15 cellular contexts compared by ENCODE assay signal in the genomic region with DNA sequence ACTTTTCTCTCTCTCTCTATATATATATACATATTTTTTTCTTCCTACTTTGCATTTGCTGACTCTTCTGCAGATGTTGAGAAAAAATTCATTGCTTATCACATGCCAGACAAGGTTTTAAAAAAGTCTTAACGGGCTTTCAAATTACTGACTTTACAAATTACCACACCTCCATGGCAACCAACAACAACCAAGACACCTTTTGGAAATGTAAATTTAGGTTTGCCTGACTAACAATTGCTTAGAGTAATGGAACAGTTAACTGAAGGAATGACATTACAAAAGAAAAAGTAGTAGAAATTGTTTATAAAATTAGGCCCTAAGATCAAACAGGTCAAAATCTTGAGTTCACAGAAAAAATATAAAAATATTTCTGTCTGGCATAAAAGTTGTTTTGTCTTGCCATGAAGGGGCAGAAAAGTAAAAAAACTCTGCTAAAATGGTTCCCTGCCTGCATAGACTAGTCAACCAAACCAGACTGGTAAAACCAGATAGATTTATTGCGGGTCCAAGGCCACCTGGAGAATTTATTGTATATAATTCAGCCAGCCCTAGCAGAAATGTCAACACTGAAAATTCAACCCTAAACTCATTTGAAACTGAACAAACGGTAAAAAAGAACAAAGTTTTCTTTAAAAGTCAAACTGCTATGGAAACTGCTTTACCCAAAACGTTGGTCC.
A peak's percentile ranks its signal among the peaks of the same experiment; 100 is the strongest.
DNase-seq lines count a peak whose midpoint lies in the region; ATAC-seq, FAIRE-seq and TF ChIP-seq lines count a peak whose summit lies in the region.
"Had no signal": no experiment of that assay in that cellular context is flagged by ENCODE, and none has a peak within 500 bp of the region (broad histone marks: within the 10 kb centered on the region; RNA-seq: fewer than 3 reads in every experiment).

No MANE protein-coding gene starts in this region.

- intact Hi-C loops in transverse colon (cut with DNase I; ENCODE audit: low total_unique reads) = no loop called here

- peak overlapping the region; percentile 89 to 98 (median 98) for H3K27ac Mint-ChIP-seq in H9
- H3K27ac Mint-ChIP-seq: CD14-positive monocyte had no signal

- H3K4ac ChIP-seq in H9 (ENCODE audit: low read depth, low read length) = no peak overlapping the region; the same call in 1 of the 2 replicates

- in situ Hi-C loops in transverse colon (cut with MboI; ENCODE audit: low pct_ligation_motif_present in 1 of 4, low pct_unique_long_range_greater_than_20kb in 1 of 4, low sequenced_read_pairs in 3 of 4) = loop anchor here in 1 of 4 donors (25.0 kb wide), 1 partner anchor 715 kb away; no protein-coding TSS in a partner anchor

- H3K4me1 ChIP-seq in H9 (ENCODE audit: insufficient read depth, low read length) (no peaks in the 10 kb centered on the region; the same call in 1 of the 2 replicates), iPS DF 6.9 (ENCODE audit: control insufficient read depth, insufficient read depth, low read length) (no peaks in the 10 kb centered on the region), transverse colon (peaks cover 0 to 27% (median 18%) of the 10 kb centered on the region in 4 donors)

- no peak for FAIRE-seq in D721Med (lab: Jason Lieb, UNC)

- no peak overlapping the region for H2AFZ ChIP-seq in H9 (ENCODE audit: low read length)
- H2AFZ ChIP-seq: PC-9 had no signal

- H3K79me1 ChIP-seq in H9 (ENCODE audit: insufficient read depth, low read depth, low read length, poor library complexity, severe bottlenecking) = no peaks in the 10 kb centered on the region

- H3K27me3 ChIP-seq in H9 (ENCODE audit: insufficient read depth, low read length) (no peaks in the 10 kb centered on the region), iPS DF 6.9 (ENCODE audit: control insufficient read depth, insufficient read depth, low read length) (no peaks in the 10 kb centered on the region), transverse colon (no peaks in the 10 kb centered on the region)

- H4K8ac ChIP-seq in H9 (replicated peaks; ENCODE audit: insufficient read length, low read depth, low read length) = no peak overlapping the region

- no peaks in the 10 kb centered on the region for H4K20me1 ChIP-seq in H9 (ENCODE audit: control insufficient read depth, insufficient read depth, insufficient read length)

- DNase-seq in H9 (no peak), iPS DF 6.9 (ENCODE audit: low read depth, low spot score) (peak; percentile 58), transverse colon (peak; percentile 51), D721Med (ENCODE audit: insufficient read length, low spot score) (no peak)
- DNase-seq: COR-L47, DMS79 treated with DMSO at 0.1 percent for 48 hours, GF-D8, NCI-H1092 treated with DMSO at 0.1 percent for 48 hours, NCI-H1694, NCI-H69, PC-9 had no signal

- H3K4me2 ChIP-seq in H9 (ENCODE audit: insufficient read depth, insufficient read length, low read length) = no peak overlapping the region
- H3K4me2 ChIP-seq: PC-9 had no signal

- TF ChIP-seq POLR2A in transverse colon (IDR thresholded peaks at IDR 0.05) = no peak

- peak overlapping the region; percentile 57 for H3K18ac ChIP-seq in H9 (ENCODE audit: insufficient read length, low read depth, low read length)

- no peak overlapping the region for H3K56ac ChIP-seq in H9 (ENCODE audit: insufficient read length, low read depth, low read length)

- H3K27ac ChIP-seq in H9 (ENCODE audit: insufficient read length, low read depth, low read length) (no peak overlapping the region), VCaP (peak overlapping the region; percentile 74), iPS DF 6.9 (ENCODE audit: low read length) (no peak overlapping the region), transverse colon (peak overlapping the region; percentile 59 to 83 (median 71))
- H3K27ac ChIP-seq: PC-9 had no signal

- H2AK5ac ChIP-seq in H9 (ENCODE audit: insufficient read length, low read length) = no peak overlapping the region

- no peak overlapping the region for H4K91ac ChIP-seq in H9 (ENCODE audit: insufficient read length, low read depth, low read length)

- H3K9ac ChIP-seq in H9 (ENCODE audit: extremely low read depth, insufficient read length, low read length) = no peak overlapping the region

- H3K4me3 Mint-ChIP-seq in H9 = peak overlapping the region in 1 of 2 experiments; percentile 41; a peak in 1 of 5 replicates
- H3K4me3 Mint-ChIP-seq: CD14-positive monocyte had no signal

- peak overlapping the region; percentile 3; the same call in 1 of the 2 replicates for H3K14ac ChIP-seq in H9 (ENCODE audit: insufficient read depth, low read length)

- no peak overlapping the region for H2BK12ac ChIP-seq in H9 (ENCODE audit: insufficient read length, low read depth, low read length)

- no peak overlapping the region for H3K23ac ChIP-seq in H9 (ENCODE audit: insufficient read length, low read depth, low read length)

- H3K9me3 Mint-ChIP-seq in H9 = peaks cover 0 to 8% of the 10 kb centered on the region in 2 experiments; a peak in 3 of 5 replicates

- peaks cover 0 to 10% (median 0%) of the 10 kb centered on the region in 3 experiments; a peak in 4 of 7 replicates for H3K36me3 Mint-ChIP-seq in H9 (ENCODE audit: insufficient read depth in 1 of 3, low read depth in 3 of 3)
- H3K36me3 Mint-ChIP-seq: CD14-positive monocyte had no signal

- no peaks in the 10 kb centered on the region for H3K23me2 ChIP-seq in H9 (ENCODE audit: insufficient read length, low read depth, low read length, poor library complexity, severe bottlenecking)

- no peaks in the 10 kb centered on the region for H3K79me2 ChIP-seq in H9 (ENCODE audit: insufficient read depth, low read length)

- no peaks in the 10 kb centered on the region for H3K27me3 Mint-ChIP-seq in H9 (ENCODE audit: low read depth)

- ATAC-seq in HG03280 (IDR thresholded peaks at IDR 0.05; ENCODE audit: unreplicated experiment) (no peak), HG02763 (IDR thresholded peaks at IDR 0.05; ENCODE audit: unreplicated experiment) (no peak)

- peak overlapping the region; percentile 100 for H2BK20ac ChIP-seq in H9 (ENCODE audit: low read depth, low read length, poor library complexity, severe bottlenecking)

- H3K4me3 ChIP-seq in iPS DF 6.9 (ENCODE audit: low read length) = no peak overlapping the region
- H3K4me3 ChIP-seq in transverse colon = no peak overlapping the region
- H3K4me3 ChIP-seq: PC-9 had no signal

- no peak overlapping the region for H2BK15ac ChIP-seq in H9 (ENCODE audit: low read depth, low read length)

- TF ChIP-seq CTCF in H9 (conservative IDR thresholded peaks at IDR 0.05) (no peak), VCaP (conservative IDR thresholded peaks at IDR 0.05) (no peak), transverse colon (IDR thresholded peaks at IDR 0.05) (no peak), D721Med (IDR thresholded peaks at IDR 0.05; ENCODE audit: insufficient read depth, missing control alignments) (no peak)

- no peaks in the 10 kb centered on the region for H3K9me3 ChIP-seq in H9 (ENCODE audit: control insufficient read depth, low read depth, low read length)
- no peaks in the 10 kb centered on the region for H3K9me3 ChIP-seq in iPS DF 6.9 (ENCODE audit: control insufficient read depth, insufficient read depth, low read length)
- H3K9me3 ChIP-seq in transverse colon = no peaks in the 10 kb centered on the region

- peak overlapping the region; percentile 88 for H2BK120ac ChIP-seq in H9 (ENCODE audit: low read depth, low read length, poor library complexity, severe bottlenecking)

- no peak for TF ChIP-seq EP300 in transverse colon (IDR thresholded peaks at IDR 0.05; ENCODE audit: low read depth)

- WGBS in H9 (ENCODE audit: extremely low coverage, insufficient read length, low lambda C conversion rate) = no CpG with 5 or more reads among the region's 4 CpGs
- no CpG with 5 or more reads among the region's 4 CpGs for WGBS in iPS DF 6.9 (ENCODE audit: insufficient coverage, insufficient read length)
- 14 to 29% methylated on average over 3 to 4 of the region's 4 CpGs for WGBS in transverse colon (ENCODE audit: low coverage in 1 of 2), 2 donors

- no peaks in the 10 kb centered on the region for H3K36me3 ChIP-seq in iPS DF 6.9 (ENCODE audit: control insufficient read depth, insufficient read depth, low read length)
- no peaks in the 10 kb centered on the region for H3K36me3 ChIP-seq in transverse colon

- no peak overlapping the region for H2BK5ac ChIP-seq in H9 (ENCODE audit: insufficient read length, low read length)

- peak overlapping the region; percentile 99 for H3T11ph ChIP-seq in H9 (ENCODE audit: low read length)

- H3K4me1 Mint-ChIP-seq in H9 = peaks cover 46 to 49% of the 10 kb centered on the region in 2 experiments
- H3K4me1 Mint-ChIP-seq: CD14-positive monocyte had no signal

- no peak overlapping the region for H4K5ac ChIP-seq in H9 (ENCODE audit: insufficient read length, low read depth, low read length)

Comparison
In these comparisons a context has a peak if more than half of its experiments do, and no peak if none do; other contexts are left out.
1. DNase-seq: peak in iPS DF 6.9 (single experiment) and transverse colon (single experiment); none in H9 (single experiment) and D721Med (single experiment).
2. H3K27ac ChIP-seq: peak in VCaP (single experiment) and transverse colon (4 of 4); none in H9 (single experiment) and iPS DF 6.9 (single experiment).